16 cellular contexts compared by ENCODE assay signal in genomic region chr17:62650587-62650986, GRCh38.
"Had no signal": no experiment of that assay in that cellular context is flagged by ENCODE, and none has a peak within 500 bp of the region (broad histone marks: within the 10 kb centered on the region; RNA-seq: fewer than 3 reads in every experiment).

No MANE protein-coding gene starts in this region.

- H3K4me3 Mint-ChIP-seq: activated naive CD8-positive, alpha-beta T cell; neural progenitor cell; stimulated activated effector memory CD8-positive, alpha-beta T cell treated with anti-CD3 and anti-CD28 coated beads, Interleukin-12 subunit alpha, Interleukin-12 subunit beta, amount 100 ng/mL, for 72 hours had no signal

- H3K4me3 ChIP-seq: mucosa of descending colon, neural progenitor cell, tibial artery had no signal

- H3K9me3 Mint-ChIP-seq: activated T-helper 17 cell treated with anti-CD3 and anti-CD28 coated beads, Interleukin-2, amount 50 U/mL, for 72 hours; neural progenitor cell; stimulated activated effector memory CD8-positive, alpha-beta T cell treated with anti-CD3 and anti-CD28 coated beads, Interleukin-12 subunit alpha, Interleukin-12 subunit beta, amount 100 ng/mL, for 72 hours had no signal

- H3K9me3 ChIP-seq: mucosa of descending colon, tibial artery had no signal

- H3K27me3 Mint-ChIP-seq: activated naive CD8-positive, alpha-beta T cell had no signal

- DNase-seq: activated CD4-positive, alpha-beta T cell treated with anti-CD3 and anti-CD28 coated beads, Interleukin-2, amount 50 U/mL, for 1 hour; activated T-cell treated with anti-CD3 and anti-CD28 coated beads for 4 hours; amygdala; brain microvascular endothelial cell; dermis blood vessel endothelial cell; left cardiac atrium; mucosa of descending colon; retina; small intestine; tibial artery had no signal

- H3K36me3 ChIP-seq: neural progenitor cell, tibial artery had no signal

- H3K27ac Mint-ChIP-seq: activated naive CD8-positive, alpha-beta T cell; activated T-helper 17 cell treated with anti-CD3 and anti-CD28 coated beads, Interleukin-2, amount 50 U/mL, for 72 hours; neural progenitor cell; stimulated activated effector memory CD8-positive, alpha-beta T cell treated with anti-CD3 and anti-CD28 coated beads, Interleukin-12 subunit alpha, Interleukin-12 subunit beta, amount 100 ng/mL, for 72 hours had no signal

- H3K27ac ChIP-seq: brain microvascular endothelial cell, neural progenitor cell, parathyroid adenoma, tibial artery had no signal

- H3K36me3 Mint-ChIP-seq: activated naive CD8-positive, alpha-beta T cell had no signal

- H3K9ac ChIP-seq: neural progenitor cell, parathyroid adenoma had no signal

- ATAC-seq: activated T-helper 17 cell treated with anti-CD3 and anti-CD28 coated beads, Interleukin-2, amount 50 U/mL, for 72 hours; esophagus mucosa; left cardiac atrium; mucosa of descending colon; stimulated activated effector memory CD8-positive, alpha-beta T cell treated with anti-CD3 and anti-CD28 coated beads, Interleukin-12 subunit alpha, Interleukin-12 subunit beta, amount 100 ng/mL, for 72 hours had no signal

- H3K27me3 ChIP-seq: brain microvascular endothelial cell, tibial artery had no signal
